In genomic region chr2:196336715-196337617, GRCh38 we compare ENCODE assay signal across 8 cellular contexts.
DNase-seq lines count a peak whose midpoint lies in the region; ATAC-seq, FAIRE-seq and TF ChIP-seq lines count a peak whose summit lies in the region.

No MANE protein-coding gene starts in this region.

- WGBS in ovary, 3 donors, result 65 to 70% (median 66%) methylated on average over 6 of the region's 6 CpGs

- ATAC-seq in GM19467 (IDR thresholded peaks at IDR 0.05; ENCODE audit: unreplicated experiment), result no peak

- intact Hi-C loops in endothelial cell of umbilical vein (cut with micrococcal nuclease), result loop anchor here (1.0 to 10.0 kb wide), 6 partner anchors 18 to 418 kb away; no protein-coding TSS in a partner anchor
- intact Hi-C loops in ovary (cut with DNase I), result no loop called here

- no peak overlapping the region for H3K4me2 ChIP-seq in endothelial cell of umbilical vein (ENCODE audit: insufficient read depth, low read length)
- H3K4me2 ChIP-seq in osteoblast (ENCODE audit: insufficient read depth, low read length), result no peak overlapping the region

- no peak for TF ChIP-seq EP300 in ovary (IDR thresholded peaks at IDR 0.05)

- no peaks in the 10 kb centered on the region for H3K27me3 ChIP-seq in endothelial cell of umbilical vein (ENCODE audit: control insufficient read depth in 2 of 2, insufficient read depth in 2 of 2, low read length in 2 of 2)
- H3K27me3 ChIP-seq in osteoblast (ENCODE audit: insufficient read depth, low read length), result no peaks in the 10 kb centered on the region
- no peaks in the 10 kb centered on the region for H3K27me3 ChIP-seq in ovary

- no peak overlapping the region for H3K9ac ChIP-seq in endothelial cell of umbilical vein (replicated peaks; ENCODE audit: extremely low read depth, insufficient read depth, low read length)

- H3K9me3 ChIP-seq in endothelial cell of umbilical vein (replicated peaks; ENCODE audit: control insufficient read depth, insufficient read depth, low read length), result no peaks in the 10 kb centered on the region
- H3K9me3 ChIP-seq in osteoblast (ENCODE audit: low read depth, low read length), result no peaks in the 10 kb centered on the region
- H3K9me3 ChIP-seq in ovary, result no peaks in the 10 kb centered on the region

- peaks cover 0 to 16% of the 10 kb centered on the region in 2 experiments for H3K36me3 ChIP-seq in endothelial cell of umbilical vein (ENCODE audit: control insufficient read depth in 2 of 2, extremely low read depth in 1 of 2, insufficient read depth in 2 of 2, low read length in 2 of 2)
- H3K36me3 ChIP-seq in osteoblast (ENCODE audit: insufficient read depth, low read length), result no peaks in the 10 kb centered on the region
- H3K36me3 ChIP-seq in ovary, result no peaks in the 10 kb centered on the region

- TF ChIP-seq POLR2A in endothelial cell of umbilical vein (IDR thresholded peaks at IDR 0.05; ENCODE audit: low read depth, low read length) (no peak), ovary (IDR thresholded peaks at IDR 0.05) (no peak)

- peaks cover 33% of the 10 kb centered on the region for H3K4me1 ChIP-seq in endothelial cell of umbilical vein (ENCODE audit: control insufficient read depth, extremely low read depth, insufficient read depth, low read length)
- peaks cover 31% of the 10 kb centered on the region for H3K4me1 ChIP-seq in osteoblast (ENCODE audit: insufficient read depth, low read length)
- no peaks in the 10 kb centered on the region for H3K4me1 ChIP-seq in ovary (ENCODE audit: insufficient read depth)

- H2AFZ ChIP-seq in endothelial cell of umbilical vein (ENCODE audit: low read depth, low read length), result no peak overlapping the region
- no peak overlapping the region for H2AFZ ChIP-seq in osteoblast (ENCODE audit: low read length)

- H4K20me1 ChIP-seq in endothelial cell of umbilical vein (replicated peaks; ENCODE audit: control insufficient read depth, extremely low read depth, insufficient read depth, low read length) (no peaks in the 10 kb centered on the region), osteoblast (ENCODE audit: insufficient read depth, low read length) (no peaks in the 10 kb centered on the region)

- POLR2A ChIA-PET in endothelial cell of umbilical vein (lab: Charles Lee), result interaction anchor here (1.2 kb wide), 1 partner anchor 25 kb away, joined by 5 read pairs; no protein-coding TSS in a partner anchor

- no peak overlapping the region for H3K27ac ChIP-seq in VCaP
- H3K27ac ChIP-seq in endothelial cell of umbilical vein (ENCODE audit: insufficient read depth, low read depth, low read length), result no peak overlapping the region
- H3K27ac ChIP-seq in osteoblast (ENCODE audit: low read depth, low read length), result no peak overlapping the region
- no peak overlapping the region for H3K27ac ChIP-seq in ovary

- peak; percentile 47 for DNase-seq in SIG-M5 treated with dmso at 0.1 percent for 504 hours (lab: John Stamatoyannopoulos, UW; ENCODE audit: unreplicated experiment)
- DNase-seq in SIG-M5 (lab: John Stamatoyannopoulos, UW), result no peak
- peak; percentile 31 for DNase-seq in HuH-7.5 (ENCODE audit: low spot score)
- peak; percentile 43 for DNase-seq in endothelial cell of umbilical vein (ENCODE audit: low read depth, low spot score)
- DNase-seq in osteoblast (ENCODE audit: insufficient read length, low spot score, missing footprints), result peak; percentile 62
- no peak for DNase-seq in ovary

- FAIRE-seq in endothelial cell of umbilical vein (lab: Jason Lieb, UNC), result peak; percentile 62

- H3K79me2 ChIP-seq in endothelial cell of umbilical vein (ENCODE audit: control insufficient read depth, insufficient read depth, low read length), result peaks cover 61% of the 10 kb centered on the region
- H3K79me2 ChIP-seq in osteoblast (ENCODE audit: insufficient read depth, low read length), result no peaks in the 10 kb centered on the region

- H3K4me3 ChIP-seq in endothelial cell of umbilical vein (replicated peaks in 1 of 3; ENCODE audit: insufficient read depth in 1 of 3, low read depth in 1 of 3, low read length in 3 of 3), result no peak overlapping the region
- H3K4me3 ChIP-seq in osteoblast (ENCODE audit: insufficient read depth, low read length), result no peak overlapping the region
- no peak overlapping the region for H3K4me3 ChIP-seq in ovary

- TF ChIP-seq CTCF in VCaP (conservative IDR thresholded peaks at IDR 0.05), result peak; percentile 65
- TF ChIP-seq CTCF in endothelial cell of umbilical vein (IDR thresholded peaks at IDR 0.05; ENCODE audit: extremely low read depth in 1 of 2, insufficient read depth in 1 of 2, low read depth in 1 of 2, low read length in 2 of 2), result peak; percentile 26 to 40
- peak; percentile 47 for TF ChIP-seq CTCF in osteoblast (IDR thresholded peaks at IDR 0.05; ENCODE audit: extremely low read depth, low read depth, low read length)
- TF ChIP-seq CTCF in ovary (IDR thresholded peaks at IDR 0.05), result no peak

- CTCF ChIA-PET in endothelial cell of umbilical vein (lab: Charles Lee), result interaction anchor here (0.5 to 5.7 kb wide), 56 partner anchors 9 to 269 kb away, joined by 3 to 96 read pairs (median 5); partner anchors contain the start of gene DNAH7

- no peaks in the 10 kb centered on the region for H3K9me1 ChIP-seq in endothelial cell of umbilical vein (replicated peaks; ENCODE audit: control insufficient read depth, extremely low read depth, insufficient read depth, low read length)

- BruUV-seq in endothelial cell of umbilical vein (replicated peaks; lab: Mats Ljungman, UMichigan), result no TSS peak

- dilution Hi-C loops in endothelial cell of umbilical vein (cut with MboI; ENCODE audit: extremely low pct_ligation_motif_present, low sequenced_read_pairs), result no loop called here

TF ChIP-seq in endothelial cell of umbilical vein, 7 proteins besides CTCF, POLR2A, EP300 and RAD21:
- TF ChIP-seq POLR2AphosphoS5 (IDR thresholded peaks at IDR 0.05; ENCODE audit: insufficient read depth, low read depth, low read length), result no peak
- TF ChIP-seq JUN (IDR thresholded peaks at IDR 0.05; ENCODE audit: borderline replicate concordance, insufficient read depth, insufficient read length, low read depth), result no peak
- TF ChIP-seq MAX (IDR thresholded peaks at IDR 0.05; ENCODE audit: insufficient read depth, insufficient read length), result no peak
- TF ChIP-seq EZH2 (IDR thresholded peaks at IDR 0.05; ENCODE audit: borderline replicate concordance, low read depth, low read length, severe bottlenecking), result no peak

Comparison
In these comparisons a context has a peak if more than half of its experiments do, and no peak if none do; other contexts are left out.
1. DNase-seq: peak in SIG-M5 treated with dmso at 0.1 percent for 504 hours (single experiment), HuH-7.5 (single experiment), endothelial cell of umbilical vein (single experiment) and osteoblast (single experiment); none in SIG-M5 (single experiment) and ovary (0 of 5).
2. CTCF ChIP-seq: peak in VCaP (single experiment), endothelial cell of umbilical vein (2 of 2) and osteoblast (single experiment); none in ovary (0 of 3).